9 cellular contexts compared by ENCODE assay signal in the genomic region with DNA sequence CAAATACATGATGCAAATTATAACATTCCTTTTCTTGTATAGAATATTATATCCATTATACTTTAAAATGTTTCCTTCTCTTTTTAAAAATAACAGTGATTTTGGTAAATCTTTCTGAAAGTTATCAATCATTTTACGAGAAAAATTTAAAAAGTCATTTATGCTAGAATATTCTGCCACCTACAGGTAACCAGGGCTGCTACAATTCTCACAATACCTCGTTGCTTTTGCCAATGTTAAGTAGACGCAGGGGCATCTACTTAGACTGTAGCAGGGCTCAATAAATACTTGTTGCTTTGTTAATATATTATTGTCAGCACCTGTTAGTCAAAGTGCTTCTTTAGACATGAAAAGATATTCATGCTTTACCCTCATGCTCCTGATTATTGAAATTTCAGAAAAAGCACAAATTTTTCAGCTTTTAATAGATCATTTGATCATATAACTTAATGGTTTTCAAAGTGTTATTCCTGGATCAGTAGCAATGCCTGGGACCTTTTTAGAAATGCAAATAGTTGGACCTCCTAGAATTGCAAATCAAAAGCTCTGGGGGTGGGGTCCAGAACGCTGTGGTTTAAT.
A peak's percentile ranks its signal among the peaks of the same experiment; 100 is the strongest.
DNase-seq lines count a peak whose midpoint lies in the region; ATAC-seq, FAIRE-seq and TF ChIP-seq lines count a peak whose summit lies in the region.
"Had no signal": no experiment of that assay in that cellular context is flagged by ENCODE, and none has a peak within 500 bp of the region (broad histone marks: within the 10 kb centered on the region; RNA-seq: fewer than 3 reads in every experiment).

No MANE protein-coding gene starts in this region.

- H3K36me3 Mint-ChIP-seq in CD8-positive, alpha-beta memory T cell = no peaks in the 10 kb centered on the region

- DNase-seq in H54 (ENCODE audit: insufficient read length, low spot score) = peak; percentile 3
- peak; percentile 0 for DNase-seq in NCI-H774 (lab: John Stamatoyannopoulos, UW)
- peak; percentile 52 for DNase-seq in epithelial cell of esophagus (ENCODE audit: low read depth)
- DNase-seq in pancreas = no peak
- no peak for DNase-seq in stimulated activated CD4-positive, alpha-beta T cell treated with anti-CD3 and anti-CD28 coated beads, Interleukin-4, amount 100 ng/mL, for 4 hours
- no peak for DNase-seq in CD8-positive, alpha-beta memory T cell

- POLR2A ChIA-PET in CD8-positive, alpha-beta memory T cell (lab: Charles Lee) = no interaction called here

- no peak overlapping the region for H3K27ac ChIP-seq in pancreas
- H3K27ac ChIP-seq in CD8-positive, alpha-beta memory T cell (ENCODE audit: low read depth, low read length) = no peak overlapping the region
- H3K27ac ChIP-seq: SJSA1 had no signal

- no peaks in the 10 kb centered on the region for H3K4me1 Mint-ChIP-seq in CD8-positive, alpha-beta memory T cell

- no peaks in the 10 kb centered on the region for H3K27me3 ChIP-seq in pancreas
- H3K27me3 ChIP-seq in CD8-positive, alpha-beta memory T cell (ENCODE audit: insufficient read depth, low read length, poor library complexity, severe bottlenecking) = no peaks in the 10 kb centered on the region

- H3K4me1 ChIP-seq in pancreas = no peaks in the 10 kb centered on the region
- no peaks in the 10 kb centered on the region for H3K4me1 ChIP-seq in CD8-positive, alpha-beta memory T cell (ENCODE audit: insufficient read depth, low read length)
- H3K4me1 ChIP-seq: SJSA1 had no signal

- intact Hi-C loops in pancreas (cut with DNase I) = loop anchor here in 1 of 3 donors (5.0 to 10.0 kb wide), 2 partner anchors 333 to 746 kb away; no protein-coding TSS in a partner anchor

- peaks cover 0 to 23% (median 10%) of the 10 kb centered on the region in 5 donors for H3K9me3 Mint-ChIP-seq in CD8-positive, alpha-beta memory T cell

- FAIRE-seq in H54 (lab: Jason Lieb, UNC) = no peak
- peak; percentile 92 for FAIRE-seq in pancreas (lab: Jason Lieb, UNC)

- WGBS in pancreas, 2 donors = 17 to 18% methylated on average over 4 of the region's 4 CpGs

- CTCF ChIA-PET in CD8-positive, alpha-beta memory T cell (lab: Charles Lee) = no interaction called here

- peak; percentile 75 for TF ChIP-seq CTCF in epithelial cell of esophagus (IDR thresholded peaks at IDR 0.05; ENCODE audit: insufficient read depth, low read depth, low read length, missing control alignments)
- peak; percentile 20 to 40 (median 36) for TF ChIP-seq CTCF in pancreas (IDR thresholded peaks at IDR 0.05)

- H3K27me3 Mint-ChIP-seq in CD8-positive, alpha-beta memory T cell = no peaks in the 10 kb centered on the region

- H3K9me3 ChIP-seq in pancreas = no peaks in the 10 kb centered on the region
- no peaks in the 10 kb centered on the region for H3K9me3 ChIP-seq in CD8-positive, alpha-beta memory T cell (ENCODE audit: low read length)
- H3K9me3 ChIP-seq: SJSA1 had no signal

- ATAC-seq in pancreas (peak in 3 of 4 donors; percentile 51 to 75 (median 69)), HG02973 (IDR thresholded peaks at IDR 0.05; ENCODE audit: unreplicated experiment) (no peak), HG03196 (IDR thresholded peaks at IDR 0.05; ENCODE audit: unreplicated experiment) (no peak)

- no peak overlapping the region for H3K4me3 Mint-ChIP-seq in CD8-positive, alpha-beta memory T cell

- TF ChIP-seq POLR2A in H54 (IDR thresholded peaks at IDR 0.05; ENCODE audit: low read depth, low read length) = no peak

- no peak overlapping the region for H3K27ac Mint-ChIP-seq in CD8-positive, alpha-beta memory T cell

- H3K4me3 ChIP-seq in epithelial cell of esophagus (ENCODE audit: low read length) (no peak overlapping the region), pancreas (no peak overlapping the region)
- H3K4me3 ChIP-seq in CD8-positive, alpha-beta memory T cell (ENCODE audit: low read length) = no peak overlapping the region
- H3K4me3 ChIP-seq: SJSA1 had no signal

- no peaks in the 10 kb centered on the region for H3K36me3 ChIP-seq in pancreas
- H3K36me3 ChIP-seq in CD8-positive, alpha-beta memory T cell (ENCODE audit: insufficient read depth, low read length) = no peaks in the 10 kb centered on the region
- H3K36me3 ChIP-seq: SJSA1 had no signal

Comparison
In these comparisons a context has a peak if more than half of its experiments do, and no peak if none do; other contexts are left out.
1. DNase-seq: peak in H54 (single experiment), NCI-H774 (single experiment) and epithelial cell of esophagus (single experiment); none in pancreas (0 of 6), stimulated activated CD4-positive, alpha-beta T cell treated with anti-CD3 and anti-CD28 coated beads, Interleukin-4, amount 100 ng/mL, for 4 hours (0 of 2) and CD8-positive, alpha-beta memory T cell (0 of 5).
2. ATAC-seq: peak in pancreas (3 of 4); none in HG02973 (single experiment) and HG03196 (single experiment).